In the genomic region with DNA sequence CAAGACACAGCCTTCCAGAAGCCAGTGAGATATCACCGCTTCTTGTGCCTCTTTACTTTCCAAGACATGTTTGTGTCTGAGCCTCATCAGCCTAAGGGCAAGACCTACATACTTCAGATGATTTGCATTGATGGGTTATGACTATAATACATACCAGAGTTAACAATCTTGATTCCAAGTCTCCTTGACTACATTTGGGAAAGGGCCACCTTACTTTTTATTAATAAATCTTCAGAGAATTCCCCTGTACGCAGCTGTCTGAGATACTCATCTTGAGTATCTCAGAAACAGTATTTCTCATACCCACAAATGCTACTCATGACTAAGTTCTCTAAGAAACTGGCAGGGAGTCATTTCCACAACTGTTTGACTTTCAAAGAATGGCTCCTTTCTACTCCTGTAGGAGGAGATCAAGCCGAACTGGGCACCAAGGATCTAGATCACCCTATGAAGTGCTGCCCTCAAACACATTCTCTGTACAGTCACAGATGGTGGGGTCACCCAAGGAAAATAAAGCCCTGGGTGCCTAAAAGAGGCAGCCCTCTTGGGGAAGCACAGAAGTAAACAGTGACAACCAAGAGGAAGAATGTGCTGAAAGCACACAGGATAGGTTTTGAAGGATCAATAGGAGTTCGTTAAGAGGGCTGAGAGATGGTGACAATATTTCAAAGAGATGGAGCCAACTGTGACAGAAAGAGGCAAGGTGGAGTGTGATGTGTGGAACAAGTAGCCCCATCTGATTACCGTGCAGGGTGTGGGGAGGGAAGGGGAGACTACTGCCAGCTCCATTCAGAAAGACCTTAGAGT, we compare ENCODE assay signal across 9 cellular contexts.
A peak's percentile ranks its signal among the peaks of the same experiment; 100 is the strongest.
DNase-seq lines count a peak whose midpoint lies in the region; ATAC-seq and TF ChIP-seq lines count a peak whose summit lies in the region.
"Had no signal": no experiment of that assay in that cellular context is flagged by ENCODE, and none has a peak within 500 bp of the region (broad histone marks: within the 10 kb centered on the region; RNA-seq: fewer than 3 reads in every experiment).

No MANE protein-coding gene starts in this region.

- H3K27me3 ChIP-seq in MG63 (no peaks in the 10 kb centered on the region), psoas muscle (ENCODE audit: insufficient read depth in 3 of 3, low read length in 2 of 3) (no peaks in the 10 kb centered on the region)

- peaks cover 19% of the 10 kb centered on the region for H3K4me1 ChIP-seq in psoas muscle

- H3K36me3 ChIP-seq in MG63 = no peaks in the 10 kb centered on the region; the same call in 1 of the 2 replicates
- no peaks in the 10 kb centered on the region for H3K36me3 ChIP-seq in psoas muscle (ENCODE audit: insufficient read depth in 1 of 2, low read depth in 1 of 2)

- no peaks in the 10 kb centered on the region for H3K9me3 ChIP-seq in MG63
- no peaks in the 10 kb centered on the region for H3K9me3 ChIP-seq in psoas muscle

- H3K27ac ChIP-seq in psoas muscle = no peak overlapping the region

- DNase-seq in activated CD4-positive, CD25-positive, alpha-beta regulatory T cell (lab: John Stamatoyannopoulos, UW) = no peak
- DNase-seq in MG63 = peak; percentile 64
- DNase-seq in choroid plexus epithelial cell (ENCODE audit: low read depth) = peak; percentile 79
- DNase-seq in psoas muscle = no peak
- no peak for DNase-seq in NCI-H1436 (lab: John Stamatoyannopoulos, UW)
- DNase-seq: NCI-H82 had no signal

- TF ChIP-seq CTCF in choroid plexus epithelial cell (conservative IDR thresholded peaks at IDR 0.05; ENCODE audit: low read depth, low read length) (no peak), psoas muscle (IDR thresholded peaks at IDR 0.05) (no peak)

- no peak overlapping the region for H3K4me3 ChIP-seq in MG63
- H3K4me3 ChIP-seq in choroid plexus epithelial cell (ENCODE audit: low read depth, low read length) = no peak overlapping the region
- no peak overlapping the region for H3K4me3 ChIP-seq in psoas muscle

- peak; percentile 73 to 74 for ATAC-seq in activated CD4-positive, CD25-positive, alpha-beta regulatory T cell treated with anti-CD3 and anti-CD28 coated beads, Interleukin-2, amount 50 U/mL, for 24 hours
- ATAC-seq in psoas muscle (peak in 3 of 4 donors; percentile 27 to 75 (median 54)), HG03159 (IDR thresholded peaks at IDR 0.05; ENCODE audit: unreplicated experiment) (no peak), GM19324 (IDR thresholded peaks at IDR 0.05; ENCODE audit: low FRiP score, unreplicated experiment) (no peak)

- intact Hi-C loops in psoas muscle (cut with DNase I) = no loop called here

- 75 to 89% (median 85%) methylated on average over 5 of the region's 5 CpGs for WGBS in psoas muscle, 3 donors

Comparison
In these comparisons a context has a peak if more than half of its experiments do, and no peak if none do; other contexts are left out.
1. ATAC-seq: peak in activated CD4-positive, CD25-positive, alpha-beta regulatory T cell treated with anti-CD3 and anti-CD28 coated beads, Interleukin-2, amount 50 U/mL, for 24 hours (2 of 2) and psoas muscle (3 of 4); none in HG03159 (single experiment) and GM19324 (single experiment).
2. DNase-seq: peak in MG63 (single experiment) and choroid plexus epithelial cell (single experiment); none in activated CD4-positive, CD25-positive, alpha-beta regulatory T cell (0 of 4), psoas muscle (0 of 2) and NCI-H1436 (single experiment).